1 cellular context compared by ENCODE assay signal in the genomic region with DNA sequence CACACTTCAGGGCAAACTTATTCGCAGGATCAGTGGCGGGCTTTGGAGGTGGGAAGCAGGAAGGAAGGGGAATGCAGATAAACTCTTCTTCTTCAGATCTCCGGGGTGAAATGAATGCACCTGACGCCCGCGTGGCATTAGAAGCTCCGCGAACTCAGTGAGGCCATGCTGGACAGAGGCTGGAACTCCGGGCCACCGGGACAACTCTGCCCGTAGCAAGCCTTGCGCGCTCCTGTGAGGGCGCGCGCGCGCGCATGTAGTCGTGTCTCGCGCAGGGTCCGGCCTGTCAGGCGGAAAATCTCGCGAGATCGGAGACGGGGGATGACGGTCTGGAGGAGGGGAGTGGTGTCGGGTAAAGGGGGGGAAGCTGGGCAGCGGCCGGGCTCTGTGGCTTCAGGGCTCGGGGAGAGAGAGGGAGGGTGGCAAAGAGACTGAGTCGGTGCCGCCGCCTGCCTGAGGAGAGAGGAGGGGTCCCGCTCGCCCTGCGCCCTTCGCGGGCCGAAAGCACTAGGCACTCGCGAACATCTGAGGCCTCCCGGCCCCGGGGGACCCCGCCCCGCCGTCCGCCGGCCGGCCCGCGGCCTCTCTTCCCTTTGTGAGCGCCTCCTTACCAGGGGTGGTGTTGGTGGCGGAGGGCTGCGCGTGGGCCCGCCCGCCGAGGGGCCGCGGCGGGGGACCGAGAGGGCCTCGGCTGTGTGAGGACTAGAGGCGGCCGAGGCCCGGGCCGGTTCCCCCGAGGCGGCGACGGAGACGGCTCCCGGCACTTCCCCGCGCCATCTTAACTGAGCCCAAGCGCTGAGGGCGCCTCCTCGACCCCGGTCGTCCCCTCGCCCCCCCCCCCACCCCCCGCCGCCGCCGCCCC.
TF ChIP-seq lines count a peak whose summit lies in the region.

Gene TAOK1, plus strand, starts transcription at position 370 of the 862 bp plus-strand sequence. CDS start 61,186 bp downstream, outside the sequence.

TF ChIP-seq in H1, 55 proteins besides CTCF, POLR2A, EP300 and RAD21 (continued from another document):
- TF ChIP-seq CHD2 (IDR thresholded peaks at IDR 0.05; ENCODE audit: low read length) (peak; percentile 99), HDAC6 (IDR thresholded peaks at IDR 0.05; ENCODE audit: low read depth, low read length) (no peak)
